In genomic region chr11:119685073-119685746, GRCh38 we compare ENCODE assay signal across 18 cellular contexts. TPM values are rescaled to one million over a fixed set of nuclear protein-coding genes. Genes with fewer than 3 reads are reported as not detected.
DNase-seq lines count a peak whose midpoint lies in the region; ATAC-seq and TF ChIP-seq lines count a peak whose summit lies in the region.
"Had no signal": no experiment of that assay in that cellular context is flagged by ENCODE, and none has a peak within 500 bp of the region (broad histone marks: within the 10 kb centered on the region; RNA-seq: fewer than 3 reads in every experiment).

No MANE protein-coding gene starts in this region.

- H3K4me2 ChIP-seq in mammary epithelial cell (ENCODE audit: insufficient read depth, low read depth, low read length) = peak overlapping the region; percentile 66
- H3K4me2 ChIP-seq: A549 had no signal

- no peak overlapping the region for H3K4me3 Mint-ChIP-seq in MCF 10A (ENCODE audit: unreplicated experiment)
- H3K4me3 Mint-ChIP-seq: activated CD4-positive, alpha-beta T cell treated with anti-CD3 and anti-CD28 coated beads for 36 hours; CD4-positive, CD25-positive, alpha-beta regulatory T cell; dendritic cell treated with granulocyte-macrophage colony-stimulating factor and Interleukin-4, amounts not matched to agents 40 ng/mL and 50 ng/mL, for 4 days; stimulated activated memory B cell treated with anti-CD40 and anti-IgM and Interleukin-4, amounts not matched to agents 10 μg/mL and 1 μg/mL and 100 μg/mL, for 72 hours had no signal

- TF ChIP-seq POLR2A in breast epithelium (IDR thresholded peaks at IDR 0.05) (no peak), suprapubic skin (IDR thresholded peaks at IDR 0.05) (no peak)

- no peaks in the 10 kb centered on the region for H3K9me3 Mint-ChIP-seq in MCF 10A (ENCODE audit: unreplicated experiment)
- H3K9me3 Mint-ChIP-seq: CD4-positive, CD25-positive, alpha-beta regulatory T cell; dendritic cell treated with granulocyte-macrophage colony-stimulating factor and Interleukin-4, amounts not matched to agents 40 ng/mL and 50 ng/mL, for 4 days; IgD-negative memory B cell; stimulated activated memory B cell treated with anti-CD40 and anti-IgM and Interleukin-4, amounts not matched to agents 10 μg/mL and 1 μg/mL and 100 μg/mL, for 72 hours had no signal

- BruUV-seq in MCF 10A (replicated peaks; lab: Mats Ljungman, UMichigan) (no TSS peak), mammary epithelial cell (replicated peaks; lab: Mats Ljungman, UMichigan) (no TSS peak)

- H3K27me3 Mint-ChIP-seq in MCF 10A (ENCODE audit: insufficient read depth, unreplicated experiment) = no peaks in the 10 kb centered on the region
- H3K27me3 Mint-ChIP-seq: activated CD4-positive, alpha-beta T cell treated with anti-CD3 and anti-CD28 coated beads for 36 hours; IgD-negative memory B cell had no signal

- H3K4me3 ChIP-seq in breast epithelium = no peak overlapping the region
- H3K4me3 ChIP-seq in mammary epithelial cell (replicated peaks in 1 of 3; ENCODE audit: insufficient read depth in 1 of 3, low read depth in 2 of 3, low read length in 3 of 3) = no peak overlapping the region
- H3K4me3 ChIP-seq in suprapubic skin = no peak overlapping the region
- H3K4me3 ChIP-seq: A549, heart right ventricle had no signal

- POLR2A ChIA-PET in MCF 10A (lab: Yijun Ruan, JAX) = interaction anchor here (0.6 to 1.9 kb wide), 6 partner anchors 8 to 424 kb away, joined by 3 to 8 read pairs (median 3); partner anchors contain the start of gene NECTIN1

- CTCF ChIA-PET in MCF 10A (lab: Yijun Ruan, JAX) = interaction anchor here (0.6 to 5.4 kb wide), 6 partner anchors 8 to 615 kb away, joined by 3 to 26 read pairs (median 4); no protein-coding TSS in a partner anchor
- CTCF ChIA-PET in mammary epithelial cell (lab: Charles Lee; ENCODE audit: low non-redundant PET) = no interaction called here

- WGBS in mammary epithelial cell (ENCODE audit: low coverage, missing lambda C conversion rate) = 47% methylated on average over 10 of the region's 14 CpGs
- WGBS in suprapubic skin = 69% methylated on average over 11 of the region's 14 CpGs

- H3K36me3 ChIP-seq in breast epithelium (no peaks in the 10 kb centered on the region), mammary epithelial cell (ENCODE audit: insufficient read depth, low read length) (no peaks in the 10 kb centered on the region), suprapubic skin (no peaks in the 10 kb centered on the region)
- H3K36me3 ChIP-seq: heart right ventricle had no signal

- H3K27me3 ChIP-seq in breast epithelium (no peaks in the 10 kb centered on the region), mammary epithelial cell (ENCODE audit: insufficient read depth, low read length) (no peaks in the 10 kb centered on the region), suprapubic skin (no peaks in the 10 kb centered on the region)
- H3K27me3 ChIP-seq: heart right ventricle had no signal

- H3K4me1 Mint-ChIP-seq in MCF 10A (ENCODE audit: insufficient read depth, unreplicated experiment) = peaks cover 24% of the 10 kb centered on the region
- H3K4me1 Mint-ChIP-seq: CD4-positive, CD25-positive, alpha-beta regulatory T cell; stimulated activated memory B cell treated with anti-CD40 and anti-IgM and Interleukin-4, amounts not matched to agents 10 μg/mL and 1 μg/mL and 100 μg/mL, for 72 hours had no signal

- H3K9me3 ChIP-seq in breast epithelium (no peaks in the 10 kb centered on the region), mammary epithelial cell (replicated peaks; ENCODE audit: insufficient read depth, low read length) (no peaks in the 10 kb centered on the region), suprapubic skin (no peaks in the 10 kb centered on the region)
- H3K9me3 ChIP-seq: A549, heart right ventricle had no signal

- intact Hi-C loops in breast epithelium (cut with DNase I; ENCODE audit: low total_unique reads) = no loop called here
- intact Hi-C loops in MCF 10A (cut with micrococcal nuclease) = no loop called here
- intact Hi-C loops in mammary epithelial cell (cut with micrococcal nuclease) = no loop called here

- H3K27ac ChIP-seq in breast epithelium = peak overlapping the region; percentile 95 to 97
- H3K27ac ChIP-seq in mammary epithelial cell (ENCODE audit: insufficient read depth, low read depth, low read length) = peak overlapping the region; percentile 90
- peak overlapping the region; percentile 87 for H3K27ac ChIP-seq in suprapubic skin
- H3K27ac ChIP-seq: A549, heart right ventricle had no signal

- TF ChIP-seq CTCF in breast epithelium (IDR thresholded peaks at IDR 0.05) (no peak), MCF 10A (IDR thresholded peaks at IDR 0.05; ENCODE audit: unreplicated experiment) (no peak), mammary epithelial cell (conservative IDR thresholded peaks at IDR 0.05 in 1 of 2, IDR thresholded peaks at IDR 0.05 in 1 of 2; ENCODE audit: extremely low read depth in 1 of 2, insufficient read depth in 1 of 2, low read depth in 1 of 2, low read length in 2 of 2) (peak in 1 of 2 donors; percentile 30), suprapubic skin (IDR thresholded peaks at IDR 0.05) (no peak)

- H3K4me1 ChIP-seq in breast epithelium (peaks cover 11 to 29% of the 10 kb centered on the region in 2 donors), mammary epithelial cell (ENCODE audit: insufficient read depth, low read length) (peaks cover 92% of the 10 kb centered on the region), suprapubic skin (peaks cover 97% of the 10 kb centered on the region)

- TF ChIP-seq EP300 in suprapubic skin (IDR thresholded peaks at IDR 0.05) = no peak

- no peak for ATAC-seq in HG03139 (IDR thresholded peaks at IDR 0.05; ENCODE audit: unreplicated experiment)
- ATAC-seq: stimulated activated memory B cell treated with anti-CD40 and anti-IgM and Interleukin-4, amounts not matched to agents 10 μg/mL and 1 μg/mL and 100 μg/mL, for 72 hours had no signal

- H3K79me2 ChIP-seq in mammary epithelial cell (ENCODE audit: insufficient read depth, low read length) = peaks cover 100% of the 10 kb centered on the region

- dilution Hi-C loops in mammary epithelial cell (cut with HindIII; ENCODE audit: low sequenced_read_pairs) = no loop called here

- H2AFZ ChIP-seq in mammary epithelial cell (ENCODE audit: low read depth, low read length) = no peak overlapping the region

- no peak overlapping the region for H3K27ac Mint-ChIP-seq in MCF 10A (ENCODE audit: low read depth, unreplicated experiment)
- H3K27ac Mint-ChIP-seq: activated CD4-positive, alpha-beta T cell treated with anti-CD3 and anti-CD28 coated beads for 36 hours; dendritic cell treated with granulocyte-macrophage colony-stimulating factor and Interleukin-4, amounts not matched to agents 40 ng/mL and 50 ng/mL, for 4 days; IgD-negative memory B cell; stimulated activated memory B cell treated with anti-CD40 and anti-IgM and Interleukin-4, amounts not matched to agents 10 μg/mL and 1 μg/mL and 100 μg/mL, for 72 hours had no signal

- peaks cover 1% of the 10 kb centered on the region for H3K36me3 Mint-ChIP-seq in MCF 10A (ENCODE audit: insufficient read depth, unreplicated experiment)
- H3K36me3 Mint-ChIP-seq: CD4-positive, CD25-positive, alpha-beta regulatory T cell; stimulated activated memory B cell treated with anti-CD40 and anti-IgM and Interleukin-4, amounts not matched to agents 10 μg/mL and 1 μg/mL and 100 μg/mL, for 72 hours had no signal

- in situ Hi-C loops in mammary epithelial cell (cut with MboI; ENCODE audit: low sequenced_read_pairs in 2 of 2) = no loop called here

- no peaks in the 10 kb centered on the region for H4K20me1 ChIP-seq in mammary epithelial cell (ENCODE audit: insufficient read depth, low read length)

- H3K9ac ChIP-seq in mammary epithelial cell (ENCODE audit: insufficient read depth, low read length) = peak overlapping the region; percentile 71

- DNase-seq in breast epithelium (ENCODE audit: low spot score in 2 of 2) (no peak), MCF 10A (ENCODE audit: unreplicated experiment) (no peak), mammary epithelial cell (peak; percentile 71), left kidney (ENCODE audit: low read depth, low spot score) (peak; percentile 96), suprapubic skin (ENCODE audit: low spot score in 2 of 2) (no peak), 8988T (no peak), DMS153 (lab: John Stamatoyannopoulos, UW) (no peak)
- DNase-seq: CD4-positive, CD25-positive, alpha-beta regulatory T cell; heart right ventricle; NCI-H2171; SHP77 treated with DMSO at 0.1 percent for 48 hours; T-helper 9 cell had no signal

RNA-seq across cellular contexts. Expression of gene NECTIN1, which starts 43.8 kb away (rescaled TPM):
- total RNA-seq in breast epithelium (1 to 10 TPM; 2.6 to 6.6 (median 4.5) TPM), MCF 10A (2022) (59.2 and 78.6 TPM in 2 replicates), mammary epithelial cell (100 to 1,000 TPM in 1 of 2 donors, 10 to 100 TPM in 1; 60.8 to 162 TPM), suprapubic skin (100 to 1,000 TPM; 112 to 176 (median 164) TPM)
- polyA plus RNA-seq in mammary epithelial cell = 103 TPM
- 278 TPM for polyA minus RNA-seq in mammary epithelial cell

Comparison
In these comparisons a context has a peak if more than half of its experiments do, and no peak if none do; other contexts are left out.
1. DNase-seq: peak in mammary epithelial cell (single experiment) and left kidney (single experiment); none in breast epithelium (0 of 2), MCF 10A (single experiment), suprapubic skin (0 of 2), 8988T (single experiment) and DMS153 (single experiment).
2. Peak in every context shown above with its lines, with median percentiles within 50 percentile points of each other: H3K27ac ChIP-seq.